ENCODE assay signal across 25 cellular contexts in the genomic region with DNA sequence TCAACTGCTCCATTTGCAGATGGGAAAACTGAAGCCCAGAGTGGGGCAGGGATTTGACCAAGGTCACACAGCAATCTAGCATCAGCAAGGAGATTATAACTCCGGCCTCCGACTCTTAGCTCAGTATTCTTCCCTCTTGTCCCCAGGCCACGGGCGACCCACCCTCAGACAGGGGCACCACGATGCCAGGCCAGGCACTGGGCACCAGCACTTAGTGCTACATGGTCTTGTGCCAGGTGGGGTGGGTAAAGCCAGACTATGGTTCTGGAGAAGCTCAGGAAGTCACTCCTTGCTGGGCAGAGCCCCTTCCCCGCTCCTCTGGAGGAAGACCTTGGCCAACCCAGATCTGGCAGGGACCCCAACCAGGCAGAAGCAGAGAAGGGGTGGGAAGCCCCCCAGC. TPM values are rescaled to one million over a fixed set of nuclear protein-coding genes. Genes with fewer than 3 reads are reported as not detected.
DNase-seq lines count a peak whose midpoint lies in the region; ATAC-seq, FAIRE-seq and TF ChIP-seq lines count a peak whose summit lies in the region.
"Had no signal": no experiment of that assay in that cellular context is flagged by ENCODE, and none has a peak within 500 bp of the region (broad histone marks: within the 10 kb centered on the region; RNA-seq: fewer than 3 reads in every experiment).

No MANE protein-coding gene starts in this region.

- no peaks in the 10 kb centered on the region for H3K9me3 Mint-ChIP-seq in activated CD8-positive, alpha-beta T cell treated with anti-CD3 and anti-CD28 coated beads, Interleukin-2, amount 10 ng/mL, durations not matched to agents 7 days and 5 days (ENCODE audit: insufficient read depth)
- H3K9me3 Mint-ChIP-seq: CD4-positive, CD25-positive, alpha-beta regulatory T cell; CD8-positive, alpha-beta memory T cell had no signal

- no peaks in the 10 kb centered on the region for H3K9me3 ChIP-seq in HepG2 (ENCODE audit: low read length)
- no peaks in the 10 kb centered on the region for H3K9me3 ChIP-seq in right lobe of liver
- H3K9me3 ChIP-seq in KOPT-K1 (ENCODE audit: insufficient read depth, low read length, poor library complexity, severe bottlenecking), result no peaks in the 10 kb centered on the region
- no peaks in the 10 kb centered on the region for H3K9me3 ChIP-seq in kidney (ENCODE audit: control insufficient read depth in 1 of 2, low read length in 2 of 2)
- H3K9me3 ChIP-seq: A549, BE2C had no signal

- POLR2A ChIA-PET in HepG2 (lab: Yijun Ruan, JAX), result no interaction called here
- POLR2A ChIA-PET in activated CD8-positive, alpha-beta T cell treated with anti-CD3 and anti-CD28 coated beads, Interleukin-2, amount 10 ng/mL, durations not matched to agents 7 days and 5 days (lab: Charles Lee), result interaction anchor here (1.0 kb wide), 1 partner anchor 9 kb away, joined by 3 read pairs; no protein-coding TSS in a partner anchor

- no peak overlapping the region for H3K9ac ChIP-seq in HepG2 (ENCODE audit: insufficient read depth, low read depth, low read length)
- no peak overlapping the region for H3K9ac ChIP-seq in kidney (ENCODE audit: low read length in 2 of 2)
- H3K9ac ChIP-seq: GM23248 had no signal

- DNase-seq in HepG2 (ENCODE audit: low spot score) (no peak), right lobe of liver (no peak), kidney (peak; percentile 54), posterior vena cava (ENCODE audit: low spot score) (peak; percentile 69), hepatic stellate cell (ENCODE audit: low spot score) (no peak)
- DNase-seq in activated CD8-positive, alpha-beta T cell treated with anti-CD3 and anti-CD28 coated beads, Interleukin-2, amount 10 ng/mL, durations not matched to agents 7 days and 5 days, result no peak
- DNase-seq: 8988T; ACHN; AML-193; BE2C; CD4-positive, CD25-positive, alpha-beta regulatory T cell; CD8-positive, alpha-beta memory T cell; COR-L47; DMS153; DND-41; GM23248; H7; HCEC 1CT had no signal

- no peak overlapping the region for H3K27ac Mint-ChIP-seq in activated CD8-positive, alpha-beta T cell treated with anti-CD3 and anti-CD28 coated beads, Interleukin-2, amount 10 ng/mL, durations not matched to agents 7 days and 5 days

- intact Hi-C loops in HepG2 (cut with micrococcal nuclease; ENCODE audit: unreplicated experiment) (no loop called here), right lobe of liver (cut with DNase I) (no loop called here), kidney (cut with DNase I) (no loop called here), posterior vena cava (cut with DNase I) (no loop called here)

- peaks cover 28% of the 10 kb centered on the region for H3K4me1 Mint-ChIP-seq in activated CD8-positive, alpha-beta T cell treated with anti-CD3 and anti-CD28 coated beads, Interleukin-2, amount 10 ng/mL, durations not matched to agents 7 days and 5 days (ENCODE audit: low read depth)

- TF ChIP-seq POLR2A in HepG2 (IDR thresholded peaks at IDR 0.05; ENCODE audit: insufficient read depth in 1 of 2, low read depth in 2 of 2, low read length in 2 of 2) (no peak), right lobe of liver (IDR thresholded peaks at IDR 0.05) (no peak)

- BruUV-seq in HepG2 (replicated peaks; lab: Mats Ljungman, UMichigan), result no TSS peak

- no peak overlapping the region for H2AFZ ChIP-seq in HepG2 (ENCODE audit: low read length)
- H2AFZ ChIP-seq: GM23248 had no signal

- no peaks in the 10 kb centered on the region for H3K79me2 ChIP-seq in HepG2 (ENCODE audit: insufficient read depth, low read length)

- TF ChIP-seq EP300 in HepG2 (IDR thresholded peaks at IDR 0.05; ENCODE audit: low read depth in 2 of 2, low read length in 2 of 2) (no peak), HepG2 (CRISPR knock-in tag; IDR thresholded peaks at IDR 0.05; ENCODE audit: borderline replicate concordance) (no peak)

- H3K4me3 Mint-ChIP-seq in activated CD8-positive, alpha-beta T cell treated with anti-CD3 and anti-CD28 coated beads, Interleukin-2, amount 10 ng/mL, durations not matched to agents 7 days and 5 days, result no peak overlapping the region
- H3K4me3 Mint-ChIP-seq: CD4-positive, CD25-positive, alpha-beta regulatory T cell; CD8-positive, alpha-beta memory T cell had no signal

- H3K4me3 ChIP-seq in HepG2 (replicated peaks in 1 of 3; ENCODE audit: insufficient read depth in 1 of 3, low read depth in 2 of 3, low read length in 3 of 3), result no peak overlapping the region
- H3K4me3 ChIP-seq in right lobe of liver, result no peak overlapping the region
- H3K4me3 ChIP-seq in kidney (ENCODE audit: low read length in 2 of 2), result no peak overlapping the region
- H3K4me3 ChIP-seq: A549, GM23248 had no signal

- no peak for TF ChIP-seq RAD21 in HepG2 (CRISPR knock-in tag; IDR thresholded peaks at IDR 0.05)

- CTCF ChIA-PET in HepG2 (lab: Yijun Ruan, JAX; ENCODE audit: low intra/inter-chr PET ratio, low total read pairs), result no interaction called here
- CTCF ChIA-PET in activated CD8-positive, alpha-beta T cell treated with anti-CD3 and anti-CD28 coated beads, Interleukin-2, amount 10 ng/mL, durations not matched to agents 7 days and 5 days (lab: Charles Lee), result interaction anchor here (1.1 kb wide), 1 partner anchor 33 kb away, joined by 3 read pairs; no protein-coding TSS in a partner anchor

- ATAC-seq in HepG2, result no peak
- no peak for ATAC-seq in right lobe of liver
- no peak for ATAC-seq in GM19455 (IDR thresholded peaks at IDR 0.05; ENCODE audit: unreplicated experiment)
- ATAC-seq in activated CD8-positive, alpha-beta T cell treated with anti-CD3 and anti-CD28 coated beads, Interleukin-2, amount 10 ng/mL, durations not matched to agents 7 days and 5 days, result no peak
- ATAC-seq: A549 had no signal

- peaks cover 54% of the 10 kb centered on the region for H3K36me3 Mint-ChIP-seq in activated CD8-positive, alpha-beta T cell treated with anti-CD3 and anti-CD28 coated beads, Interleukin-2, amount 10 ng/mL, durations not matched to agents 7 days and 5 days (ENCODE audit: low read depth)

- no peak for TF ChIP-seq CTCF in HepG2 (CRISPR knock-in tag; IDR thresholded peaks at IDR 0.05)
- no peak for TF ChIP-seq CTCF in right lobe of liver (IDR thresholded peaks at IDR 0.05)
- no peak for TF ChIP-seq CTCF in kidney (IDR thresholded peaks at IDR 0.05; ENCODE audit: borderline replicate concordance, extremely low read depth, insufficient read depth)

- no peak overlapping the region for H3K4me2 ChIP-seq in HepG2 (ENCODE audit: low read depth, low read length)
- H3K4me2 ChIP-seq: A549 had no signal

- peaks cover 6 to 41% of the 10 kb centered on the region in 2 experiments for H3K36me3 ChIP-seq in HepG2 (replicated peaks in 1 of 2; ENCODE audit: control insufficient read depth in 1 of 2, insufficient read depth in 2 of 2, low read length in 2 of 2)
- H3K36me3 ChIP-seq in right lobe of liver, result peaks cover 0 to 13% (median 3%) of the 10 kb centered on the region in 4 donors
- H3K36me3 ChIP-seq in KOPT-K1 (ENCODE audit: insufficient read depth, low read length), result peaks cover 2% of the 10 kb centered on the region; the same call in 1 of the 2 replicates
- H3K36me3 ChIP-seq in kidney (ENCODE audit: control insufficient read depth in 1 of 2, insufficient read depth in 2 of 2, low read length in 2 of 2), result peaks cover 0 to 4% of the 10 kb centered on the region in 2 donors
- H3K36me3 ChIP-seq: BE2C had no signal

- in situ Hi-C loops in HepG2 (cut with HindIII; ENCODE audit: extremely low pct_ligation_motif_present, low pct_unique_long_range_greater_than_20kb), result no loop called here

- no peaks in the 10 kb centered on the region for H3K27me3 ChIP-seq in HepG2 (ENCODE audit: control insufficient read depth in 1 of 2, insufficient read depth in 2 of 2, low read length in 2 of 2)
- H3K27me3 ChIP-seq in right lobe of liver, result no peaks in the 10 kb centered on the region
- H3K27me3 ChIP-seq: BE2C had no signal

- H4K20me1 ChIP-seq in HepG2 (ENCODE audit: insufficient read depth, low read length), result no peaks in the 10 kb centered on the region; the same call in 1 of the 2 replicates

- 94% methylated on average over 5 of the region's 6 CpGs for WGBS in HepG2 (ENCODE audit: low lambda C conversion rate)
- WGBS in right lobe of liver (ENCODE audit: insufficient coverage, low coverage, low lambda C conversion rate, missing lambda C conversion rate), result 97% methylated on average over 5 of the region's 6 CpGs

- H3K4me1 ChIP-seq in HepG2 (ENCODE audit: insufficient read depth, low read length) (peaks cover under 1% of the 10 kb centered on the region; the same call in 1 of the 2 replicates), right lobe of liver (peaks cover 0 to 1% (median 0%) of the 10 kb centered on the region in 4 donors), kidney (ENCODE audit: control insufficient read depth in 1 of 2, insufficient read depth in 1 of 2, low read depth in 1 of 2, low read length in 2 of 2) (peaks cover 0 to 2% of the 10 kb centered on the region in 2 donors)

- H3K27ac ChIP-seq in HepG2 (ENCODE audit: extremely low read length, insufficient read depth, low read length), result no peak overlapping the region
- no peak overlapping the region for H3K27ac ChIP-seq in right lobe of liver
- H3K27ac ChIP-seq in KOPT-K1 (ENCODE audit: low read depth, low read length, poor library complexity, severe bottlenecking), result peak overlapping the region; percentile 88
- H3K27ac ChIP-seq in kidney (ENCODE audit: low read depth in 2 of 2, low read length in 2 of 2), result no peak overlapping the region
- H3K27ac ChIP-seq: C4-2B, GM23248 had no signal

- H3K27me3 Mint-ChIP-seq in activated CD8-positive, alpha-beta T cell treated with anti-CD3 and anti-CD28 coated beads, Interleukin-2, amount 10 ng/mL, durations not matched to agents 7 days and 5 days (ENCODE audit: low read depth), result no peaks in the 10 kb centered on the region
- H3K27me3 Mint-ChIP-seq: CD4-positive, CD25-positive, alpha-beta regulatory T cell had no signal

- FAIRE-seq in HepG2 (lab: Jason Lieb, UNC) (no peak), kidney (lab: Jason Lieb, UNC) (no peak)
- FAIRE-seq: A549, G401.6, GM12892, H1 had no signal

RNA-seq across cellular contexts. Expression of gene SYNE3, which starts 41.5 kb away (rescaled TPM):
- total RNA-seq in HepG2 (2016; rRNA removed; fragmentation: Illumina TruSeq; extraction: Trizol) (7.8 and 9.0 TPM in 2 replicates), right lobe of liver (10 to 100 TPM in 1 of 6 experiments, 1 to 10 TPM in 5; 3.7 to 11.6 (median 5.0) TPM), kidney (18.5 TPM), posterior vena cava (10 to 100 TPM; 35.7 to 40.0 TPM)
- 2.1 and 2.5 TPM in 2 replicates for total RNA-seq in HepG2 (2016; cell fraction: cytosol; rRNA removed; fragmentation: Illumina TruSeq; extraction: Trizol; ENCODE audit: low read depth)
- total RNA-seq in HepG2 (2016; cell fraction: insoluble cytoplasmic fraction; rRNA removed; fragmentation: Illumina TruSeq; extraction: Trizol), result 6.6 and 8.6 TPM in 2 replicates
- 2.8 and 3.5 TPM in 2 replicates for total RNA-seq in HepG2 (2016; cell fraction: membrane; rRNA removed; fragmentation: Illumina TruSeq; extraction: Trizol)
- total RNA-seq in HepG2 (2016; cell fraction: nucleus; rRNA removed; fragmentation: Illumina TruSeq; extraction: Trizol), result 14.8 and 16.4 TPM in 2 replicates
- polyA plus RNA-seq in HepG2 (2011; rRNA removed) (8.0 and 9.3 TPM in 2 replicates), kidney (ENCODE audit: insufficient read depth, low read depth, low replicate concordance) (0.54 TPM)
- 3.1 and 3.2 TPM in 2 replicates for polyA plus RNA-seq in HepG2 (2011; cell fraction: cytosol; rRNA removed)
- polyA plus RNA-seq in HepG2 (2011; cell fraction: nucleus; rRNA removed), result 32.7 and 44.3 TPM in 2 replicates
- polyA plus RNA-seq in HepG2 (2012), result 3.7 and 4.9 TPM in 2 replicates
- 0.24 and 0.25 TPM in 2 replicates for polyA plus RNA-seq in HepG2 (2016; cell fraction: cytosol; fragmentation: Illumina TruSeq; extraction: Trizol; ENCODE audit: low read depth)
- polyA plus RNA-seq in HepG2 (2016; cell fraction: insoluble cytoplasmic fraction; fragmentation: Illumina TruSeq; extraction: Trizol; ENCODE audit: low read depth), result 2.0 and 2.7 TPM in 2 replicates
- 0.50 and 0.55 TPM in 2 replicates for polyA plus RNA-seq in HepG2 (2016; cell fraction: membrane; fragmentation: Illumina TruSeq; extraction: Trizol; ENCODE audit: low read depth)
- 10.7 and 10.9 TPM in 2 replicates for polyA plus RNA-seq in HepG2 (2016; cell fraction: nucleus; fragmentation: Illumina TruSeq; extraction: Trizol; ENCODE audit: insufficient read depth, low read depth)
- polyA minus RNA-seq in HepG2 (2011; rRNA and poly(A)+ RNA removed; ENCODE audit: low replicate concordance), result 0.72 and 21.2 TPM in 2 replicates
- 6.8 and 8.6 TPM in 2 replicates for polyA minus RNA-seq in HepG2 (2011; cell fraction: cytosol; rRNA and poly(A)+ RNA removed)
- polyA minus RNA-seq in HepG2 (2011; cell fraction: nucleus; rRNA and poly(A)+ RNA removed), result 43.0 and 46.7 TPM in 2 replicates
- total RNA-seq in activated CD8-positive, alpha-beta T cell treated with anti-CD3 and anti-CD28 coated beads, Interleukin-2, amount 10 ng/mL, durations not matched to agents 7 days and 5 days, result 10 to 100 TPM; 91.5 TPM
- total RNA-seq: H1 had no signal

RNA-seq across cellular contexts. Expression of gene GLRX5, which starts 59.9 kb away (rescaled TPM):
- total RNA-seq in HepG2 (2016; rRNA removed; fragmentation: Illumina TruSeq; extraction: Trizol) (115 and 122 TPM in 2 replicates), right lobe of liver (10 to 100 TPM; 31.4 to 48.5 (median 40.2) TPM), kidney (46.7 TPM), posterior vena cava (10 to 100 TPM; 21.7 to 25.6 TPM)
- 141 and 162 TPM in 2 replicates for total RNA-seq in HepG2 (2016; cell fraction: cytosol; rRNA removed; fragmentation: Illumina TruSeq; extraction: Trizol; ENCODE audit: low read depth)
- 99.8 and 128 TPM in 2 replicates for total RNA-seq in HepG2 (2016; cell fraction: insoluble cytoplasmic fraction; rRNA removed; fragmentation: Illumina TruSeq; extraction: Trizol)
- total RNA-seq in HepG2 (2016; cell fraction: membrane; rRNA removed; fragmentation: Illumina TruSeq; extraction: Trizol), result 204 and 226 TPM in 2 replicates
- 42.6 and 50.7 TPM in 2 replicates for total RNA-seq in HepG2 (2016; cell fraction: nucleus; rRNA removed; fragmentation: Illumina TruSeq; extraction: Trizol)
- polyA plus RNA-seq in HepG2 (2011; rRNA removed) (115 and 146 TPM in 2 replicates), kidney (ENCODE audit: insufficient read depth, low read depth, low replicate concordance) (124 TPM)
- polyA plus RNA-seq in HepG2 (2011; cell fraction: cytosol; rRNA removed), result 68.6 and 128 TPM in 2 replicates
- 20.1 and 32.1 TPM in 2 replicates for polyA plus RNA-seq in HepG2 (2011; cell fraction: nucleus; rRNA removed)
- 136 and 145 TPM in 2 replicates for polyA plus RNA-seq in HepG2 (2012)
- 197 and 237 TPM in 2 replicates for polyA plus RNA-seq in HepG2 (2016; cell fraction: cytosol; fragmentation: Illumina TruSeq; extraction: Trizol; ENCODE audit: low read depth)
- 161 and 168 TPM in 2 replicates for polyA plus RNA-seq in HepG2 (2016; cell fraction: insoluble cytoplasmic fraction; fragmentation: Illumina TruSeq; extraction: Trizol; ENCODE audit: low read depth)
- 243 and 290 TPM in 2 replicates for polyA plus RNA-seq in HepG2 (2016; cell fraction: membrane; fragmentation: Illumina TruSeq; extraction: Trizol; ENCODE audit: low read depth)
- polyA plus RNA-seq in HepG2 (2016; cell fraction: nucleus; fragmentation: Illumina TruSeq; extraction: Trizol; ENCODE audit: insufficient read depth, low read depth), result 104 and 106 TPM in 2 replicates
- polyA minus RNA-seq in HepG2 (2011; rRNA and poly(A)+ RNA removed; ENCODE audit: low replicate concordance), result 17.9 and 35.5 TPM in 2 replicates
- polyA minus RNA-seq in HepG2 (2011; cell fraction: cytosol; rRNA and poly(A)+ RNA removed), result 42.3 and 45.6 TPM in 2 replicates
- 15.8 and 23.1 TPM in 2 replicates for polyA minus RNA-seq in HepG2 (2011; cell fraction: nucleus; rRNA and poly(A)+ RNA removed)
- total RNA-seq in activated CD8-positive, alpha-beta T cell treated with anti-CD3 and anti-CD28 coated beads, Interleukin-2, amount 10 ng/mL, durations not matched to agents 7 days and 5 days, result 10 to 100 TPM; 52.8 to 54.6 TPM

Comparison
In these comparisons a context has a peak if more than half of its experiments do, and no peak if none do; other contexts are left out.
1. DNase-seq: peak in kidney (single experiment) and posterior vena cava (single experiment); none in HepG2 (single experiment), right lobe of liver (0 of 3), activated CD8-positive, alpha-beta T cell treated with anti-CD3 and anti-CD28 coated beads, Interleukin-2, amount 10 ng/mL, durations not matched to agents 7 days and 5 days (single experiment) and hepatic stellate cell (single experiment).